In the genomic region with DNA sequence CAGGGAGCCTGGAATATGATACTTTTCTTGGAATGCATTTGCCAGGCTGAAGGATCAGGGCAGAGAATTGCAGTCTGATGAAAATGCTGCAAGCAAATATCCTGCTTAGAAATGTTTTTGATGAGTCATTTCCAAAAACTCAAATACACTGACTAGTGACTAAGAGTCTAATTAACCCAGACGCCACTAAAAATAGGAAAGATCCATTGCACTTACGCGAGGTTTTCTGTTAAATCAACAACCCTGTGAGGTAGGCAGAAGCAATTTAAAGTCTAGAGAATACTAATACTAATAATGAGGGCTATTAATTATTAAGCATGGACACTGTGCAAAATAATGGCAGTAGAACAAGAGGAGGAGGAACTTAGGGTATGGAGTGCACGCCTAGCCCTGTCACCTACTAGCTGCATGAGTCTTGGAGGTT, we compare ENCODE assay signal across 9 cellular contexts.
DNase-seq lines count a peak whose midpoint lies in the region; ATAC-seq lines count a peak whose summit lies in the region.
"Had no signal": no experiment of that assay in that cellular context is flagged by ENCODE, and none has a peak within 500 bp of the region (broad histone marks: within the 10 kb centered on the region; RNA-seq: fewer than 3 reads in every experiment).

No MANE protein-coding gene starts in this region.

- H3K27me3 Mint-ChIP-seq in activated T-cell treated with anti-CD3 and anti-CD28 coated beads, Interleukin-2, amount 50 U/mL, for 4 hours (ENCODE audit: low read depth): peaks cover 3% of the 10 kb centered on the region
- H3K27me3 Mint-ChIP-seq in activated CD8-positive, alpha-beta T cell treated with anti-CD3 and anti-CD28 coated beads, Interleukin-2, amount 10 ng/mL, durations not matched to agents 7 days and 5 days (ENCODE audit: low read depth): no peaks in the 10 kb centered on the region

- H3K9me3 Mint-ChIP-seq in activated T-cell treated with anti-CD3 and anti-CD28 coated beads, Interleukin-2, amount 50 U/mL, for 4 hours: peaks cover 3% of the 10 kb centered on the region
- no peaks in the 10 kb centered on the region for H3K9me3 Mint-ChIP-seq in activated CD8-positive, alpha-beta T cell treated with anti-CD3 and anti-CD28 coated beads, Interleukin-2, amount 10 ng/mL, durations not matched to agents 7 days and 5 days (ENCODE audit: insufficient read depth)

- H3K36me3 ChIP-seq in SK-N-MC (ENCODE audit: insufficient read depth, low read length): no peaks in the 10 kb centered on the region

- H3K9ac ChIP-seq in SK-N-MC (ENCODE audit: insufficient read length): no peak overlapping the region

- H3K36me3 Mint-ChIP-seq in activated T-cell treated with anti-CD3 and anti-CD28 coated beads, Interleukin-2, amount 50 U/mL, for 4 hours (ENCODE audit: insufficient read depth): no peaks in the 10 kb centered on the region
- no peaks in the 10 kb centered on the region for H3K36me3 Mint-ChIP-seq in activated CD8-positive, alpha-beta T cell treated with anti-CD3 and anti-CD28 coated beads, Interleukin-2, amount 10 ng/mL, durations not matched to agents 7 days and 5 days (ENCODE audit: low read depth)

- POLR2A ChIA-PET in activated CD8-positive, alpha-beta T cell treated with anti-CD3 and anti-CD28 coated beads, Interleukin-2, amount 10 ng/mL, durations not matched to agents 7 days and 5 days (lab: Charles Lee): no interaction called here

- H3K27ac ChIP-seq in SK-N-MC: peak overlapping the region; percentile 81

- CTCF ChIA-PET in activated CD8-positive, alpha-beta T cell treated with anti-CD3 and anti-CD28 coated beads, Interleukin-2, amount 10 ng/mL, durations not matched to agents 7 days and 5 days (lab: Charles Lee): no interaction called here

- ATAC-seq in GM18517 (IDR thresholded peaks at IDR 0.05; ENCODE audit: unreplicated experiment) (peak; percentile 81), HG02981 (IDR thresholded peaks at IDR 0.05; ENCODE audit: unreplicated experiment) (peak; percentile 79)
- no peak for ATAC-seq in activated T-cell treated with anti-CD3 and anti-CD28 coated beads, Interleukin-2, amount 50 U/mL, for 4 hours
- ATAC-seq in activated CD8-positive, alpha-beta T cell treated with anti-CD3 and anti-CD28 coated beads, Interleukin-2, amount 10 ng/mL, durations not matched to agents 7 days and 5 days: no peak

- no peaks in the 10 kb centered on the region for H3K4me1 Mint-ChIP-seq in activated T-cell treated with anti-CD3 and anti-CD28 coated beads, Interleukin-2, amount 50 U/mL, for 4 hours (ENCODE audit: low read depth)
- H3K4me1 Mint-ChIP-seq in activated CD8-positive, alpha-beta T cell treated with anti-CD3 and anti-CD28 coated beads, Interleukin-2, amount 10 ng/mL, durations not matched to agents 7 days and 5 days (ENCODE audit: low read depth): no peaks in the 10 kb centered on the region

- no peak for DNase-seq in SK-N-MC (ENCODE audit: low read depth, low spot score)
- peak; percentile 72 for DNase-seq in myocyte (ENCODE audit: low read depth)
- no peak for DNase-seq in activated T-cell treated with anti-CD3 and anti-CD28 coated beads, Interleukin-2, amount 50 U/mL, for 4 hours
- DNase-seq in GM19240 (ENCODE audit: insufficient read length, low spot score): no peak
- DNase-seq in activated CD8-positive, alpha-beta T cell treated with anti-CD3 and anti-CD28 coated beads, Interleukin-2, amount 10 ng/mL, durations not matched to agents 7 days and 5 days: no peak
- DNase-seq in SK-N-DZ (ENCODE audit: low spot score): no peak
- DNase-seq: stimulated activated naive CD4-positive, alpha-beta T cell had no signal

- no peaks in the 10 kb centered on the region for H3K9me3 ChIP-seq in SK-N-MC (ENCODE audit: low read depth, low read length)

- H3K4me3 ChIP-seq in SK-N-MC: peak overlapping the region; percentile 4; the same call in 1 of the 2 replicates

- no peak overlapping the region for H3K27ac Mint-ChIP-seq in activated CD8-positive, alpha-beta T cell treated with anti-CD3 and anti-CD28 coated beads, Interleukin-2, amount 10 ng/mL, durations not matched to agents 7 days and 5 days

- no peak overlapping the region for H3K4me3 Mint-ChIP-seq in activated T-cell treated with anti-CD3 and anti-CD28 coated beads, Interleukin-2, amount 50 U/mL, for 4 hours
- H3K4me3 Mint-ChIP-seq in activated CD8-positive, alpha-beta T cell treated with anti-CD3 and anti-CD28 coated beads, Interleukin-2, amount 10 ng/mL, durations not matched to agents 7 days and 5 days: no peak overlapping the region

Comparison
In these comparisons a context has a peak if more than half of its experiments do, and no peak if none do; other contexts are left out.
1. ATAC-seq: peak in GM18517 (single experiment) and HG02981 (single experiment); none in activated T-cell treated with anti-CD3 and anti-CD28 coated beads, Interleukin-2, amount 50 U/mL, for 4 hours (0 of 2) and activated CD8-positive, alpha-beta T cell treated with anti-CD3 and anti-CD28 coated beads, Interleukin-2, amount 10 ng/mL, durations not matched to agents 7 days and 5 days (single experiment).